Comparison of ENCODE assay signal across 8 cellular contexts in the genomic region with DNA sequence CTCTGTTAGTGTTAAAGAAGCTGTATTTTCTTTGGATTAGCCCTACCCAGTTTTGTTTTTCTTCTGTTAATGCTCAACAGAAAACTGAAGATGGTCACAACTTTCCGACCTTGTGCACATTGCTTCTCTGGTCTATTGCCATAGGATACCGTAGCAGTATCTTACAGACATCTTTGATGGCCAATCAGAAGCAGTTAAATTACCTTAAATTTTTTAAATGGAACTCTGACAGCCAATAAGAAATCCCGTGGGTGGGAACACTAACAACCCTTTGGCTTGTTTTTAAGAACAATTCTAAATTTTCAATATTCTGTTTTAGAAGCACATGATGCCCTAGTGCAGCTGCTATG. TPM values are rescaled to one million over a fixed set of nuclear protein-coding genes. Genes with fewer than 3 reads are reported as not detected.
A peak's percentile ranks its signal among the peaks of the same experiment; 100 is the strongest.
DNase-seq lines count a peak whose midpoint lies in the region; ATAC-seq and TF ChIP-seq lines count a peak whose summit lies in the region.

No MANE protein-coding gene starts in this region.

- H3K27ac Mint-ChIP-seq in activated B cell treated with CpG ODN at 0.5 μM for 24 hours = peak overlapping the region; percentile 95
- H3K27ac Mint-ChIP-seq in osteocyte (ENCODE audit: unreplicated experiment) = peak overlapping the region; percentile 97

- CTCF ChIA-PET in activated B cell treated with CpG ODN at 0.5 μM for 24 hours (lab: Charles Lee) = interaction anchor here (0.7 kb wide), 1 partner anchor 19 kb away, joined by 3 read pairs; no protein-coding TSS in a partner anchor

- H3K36me3 Mint-ChIP-seq in activated T-cell treated with anti-CD3 and anti-CD28 coated beads, Interleukin-2, amount 50 U/mL, for 4 hours (ENCODE audit: insufficient read depth) = peaks cover 5% of the 10 kb centered on the region
- peaks cover 11% of the 10 kb centered on the region for H3K36me3 Mint-ChIP-seq in activated B cell treated with CpG ODN at 0.5 μM for 24 hours (ENCODE audit: low read depth)
- H3K36me3 Mint-ChIP-seq in osteocyte (ENCODE audit: unreplicated experiment) = peaks cover 5% of the 10 kb centered on the region

- no peaks in the 10 kb centered on the region for H3K27me3 ChIP-seq in gastroesophageal sphincter

- TF ChIP-seq CTCF in activated B cell treated with CpG ODN at 0.5 μM for 24 hours (IDR thresholded peaks at IDR 0.05) (no peak), gastroesophageal sphincter (IDR thresholded peaks at IDR 0.05) (no peak), osteocyte (IDR thresholded peaks at IDR 0.05) (no peak)

- no peaks in the 10 kb centered on the region for H3K36me3 ChIP-seq in gastroesophageal sphincter

- peak in 1 of 2 donors; percentile 7 for TF ChIP-seq POLR2A in gastroesophageal sphincter (IDR thresholded peaks at IDR 0.05)

- WGBS in gastroesophageal sphincter (ENCODE audit: low coverage in 1 of 2), 2 donors = 0 to 3% methylated on average over 3 of the region's 3 CpGs

- H3K4me1 Mint-ChIP-seq in activated T-cell treated with anti-CD3 and anti-CD28 coated beads, Interleukin-2, amount 50 U/mL, for 4 hours (ENCODE audit: low read depth) = peaks cover 70% of the 10 kb centered on the region
- H3K4me1 Mint-ChIP-seq in activated B cell treated with CpG ODN at 0.5 μM for 24 hours (peaks cover 77% of the 10 kb centered on the region), osteocyte (ENCODE audit: unreplicated experiment) (peaks cover 42% of the 10 kb centered on the region)

- no peaks in the 10 kb centered on the region for H3K9me3 Mint-ChIP-seq in activated T-cell treated with anti-CD3 and anti-CD28 coated beads, Interleukin-2, amount 50 U/mL, for 4 hours
- H3K9me3 Mint-ChIP-seq in activated B cell treated with CpG ODN at 0.5 μM for 24 hours = no peaks in the 10 kb centered on the region
- H3K9me3 Mint-ChIP-seq in osteocyte (ENCODE audit: unreplicated experiment) = no peaks in the 10 kb centered on the region

- intact Hi-C loops in activated B cell treated with CpG ODN at 0.5 μM for 24 hours (cut with micrococcal nuclease) = loop anchor here (1.0 to 2.0 kb wide), 3 partner anchors 9 to 94 kb away; no protein-coding TSS in a partner anchor

- ATAC-seq in activated T-cell treated with anti-CD3 and anti-CD28 coated beads, Interleukin-2, amount 50 U/mL, for 4 hours = peak; percentile 82
- peak; percentile 70 for ATAC-seq in HG02588 (IDR thresholded peaks at IDR 0.05; ENCODE audit: unreplicated experiment)
- ATAC-seq in activated B cell treated with CpG ODN at 0.5 μM for 24 hours (ENCODE audit: low read depth) = peak; percentile 65
- peak; percentile 63 for ATAC-seq in gastroesophageal sphincter

- POLR2A ChIA-PET in activated B cell treated with CpG ODN at 0.5 μM for 24 hours (lab: Charles Lee) = interaction anchor here (0.6 to 20.2 kb wide), 4 partner anchors 9 to 1860 kb away, joined by 4 to 306 read pairs (median 6); a partner anchor contains a TSS

- H3K27me3 Mint-ChIP-seq in activated T-cell treated with anti-CD3 and anti-CD28 coated beads, Interleukin-2, amount 50 U/mL, for 4 hours (ENCODE audit: low read depth) = no peaks in the 10 kb centered on the region
- no peaks in the 10 kb centered on the region for H3K27me3 Mint-ChIP-seq in activated B cell treated with CpG ODN at 0.5 μM for 24 hours
- H3K27me3 Mint-ChIP-seq in osteocyte (ENCODE audit: unreplicated experiment) = no peaks in the 10 kb centered on the region

- TF ChIP-seq EP300 in gastroesophageal sphincter (IDR thresholded peaks at IDR 0.05) = no peak

- H3K9me3 ChIP-seq in gastroesophageal sphincter = no peaks in the 10 kb centered on the region

- H3K4me3 Mint-ChIP-seq in activated T-cell treated with anti-CD3 and anti-CD28 coated beads, Interleukin-2, amount 50 U/mL, for 4 hours = peak overlapping the region; percentile 83
- H3K4me3 Mint-ChIP-seq in activated B cell treated with CpG ODN at 0.5 μM for 24 hours (peak overlapping the region; percentile 95), osteocyte (ENCODE audit: unreplicated experiment) (peak overlapping the region; percentile 99)

- DNase-seq in activated T-cell treated with anti-CD3 and anti-CD28 coated beads, Interleukin-2, amount 50 U/mL, for 4 hours = no peak
- DNase-seq in activated T-cell treated with anti-CD3 and anti-CD28 coated beads for 4 hours (no peak), NCI-H1092 (lab: John Stamatoyannopoulos, UW) (peak; percentile 78), activated B cell treated with CpG ODN at 0.5 μM for 24 hours (no peak), osteocyte (ENCODE audit: extremely low spot score, unreplicated experiment) (no peak)
- no peak for DNase-seq in stimulated activated CD8-positive, alpha-beta memory T cell treated with anti-CD3 and anti-CD28 coated beads, Interleukin-4, amount 100 ng/mL, for 48 hours

- peak overlapping the region; percentile 47 to 100 for H3K4me3 ChIP-seq in gastroesophageal sphincter

- peak overlapping the region; percentile 81 to 98 (median 82) for H3K27ac ChIP-seq in gastroesophageal sphincter

- H3K4me1 ChIP-seq in gastroesophageal sphincter = peaks cover 1 to 68% (median 21%) of the 10 kb centered on the region in 3 donors

RNA-seq across cellular contexts. Expression of a gene that starts 17.2 kb away (rescaled TPM):
- total RNA-seq in activated T-cell treated with anti-CD3 and anti-CD28 coated beads, Interleukin-2, amount 50 U/mL, for 4 hours = 10 to 100 TPM; 59.8 to 72.8 (median 67.0) TPM
- total RNA-seq in activated B cell treated with CpG ODN at 0.5 μM for 24 hours = 68.7 and 76.0 TPM in 2 replicates
- 10 to 100 TPM; 32.4 to 54.2 (median 46.5) TPM for total RNA-seq in gastroesophageal sphincter
- total RNA-seq in osteocyte = 49.0 and 53.4 TPM in 2 replicates

RNA-seq across cellular contexts. Expression of a gene that starts 43.2 kb away (rescaled TPM):
- total RNA-seq in activated T-cell treated with anti-CD3 and anti-CD28 coated beads, Interleukin-2, amount 50 U/mL, for 4 hours = under 1 TPM; 0.42 to 0.78 (median 0.57) TPM
- total RNA-seq in activated B cell treated with CpG ODN at 0.5 μM for 24 hours (5.5 and 6.2 TPM in 2 replicates), gastroesophageal sphincter (10 to 100 TPM in 2 of 4 donors, 1 to 10 TPM in 2; 4.4 to 23.6 (median 10.0) TPM), osteocyte (16.5 and 17.0 TPM in 2 replicates)
